In genomic region chr4:56907489-56908205, GRCh38 we compare ENCODE assay signal across 8 cellular contexts. TPM values are rescaled to one million over a fixed set of nuclear protein-coding genes. Genes with fewer than 3 reads are reported as not detected.
DNase-seq lines count a peak whose midpoint lies in the region; ATAC-seq and TF ChIP-seq lines count a peak whose summit lies in the region.

A gene with protein sequence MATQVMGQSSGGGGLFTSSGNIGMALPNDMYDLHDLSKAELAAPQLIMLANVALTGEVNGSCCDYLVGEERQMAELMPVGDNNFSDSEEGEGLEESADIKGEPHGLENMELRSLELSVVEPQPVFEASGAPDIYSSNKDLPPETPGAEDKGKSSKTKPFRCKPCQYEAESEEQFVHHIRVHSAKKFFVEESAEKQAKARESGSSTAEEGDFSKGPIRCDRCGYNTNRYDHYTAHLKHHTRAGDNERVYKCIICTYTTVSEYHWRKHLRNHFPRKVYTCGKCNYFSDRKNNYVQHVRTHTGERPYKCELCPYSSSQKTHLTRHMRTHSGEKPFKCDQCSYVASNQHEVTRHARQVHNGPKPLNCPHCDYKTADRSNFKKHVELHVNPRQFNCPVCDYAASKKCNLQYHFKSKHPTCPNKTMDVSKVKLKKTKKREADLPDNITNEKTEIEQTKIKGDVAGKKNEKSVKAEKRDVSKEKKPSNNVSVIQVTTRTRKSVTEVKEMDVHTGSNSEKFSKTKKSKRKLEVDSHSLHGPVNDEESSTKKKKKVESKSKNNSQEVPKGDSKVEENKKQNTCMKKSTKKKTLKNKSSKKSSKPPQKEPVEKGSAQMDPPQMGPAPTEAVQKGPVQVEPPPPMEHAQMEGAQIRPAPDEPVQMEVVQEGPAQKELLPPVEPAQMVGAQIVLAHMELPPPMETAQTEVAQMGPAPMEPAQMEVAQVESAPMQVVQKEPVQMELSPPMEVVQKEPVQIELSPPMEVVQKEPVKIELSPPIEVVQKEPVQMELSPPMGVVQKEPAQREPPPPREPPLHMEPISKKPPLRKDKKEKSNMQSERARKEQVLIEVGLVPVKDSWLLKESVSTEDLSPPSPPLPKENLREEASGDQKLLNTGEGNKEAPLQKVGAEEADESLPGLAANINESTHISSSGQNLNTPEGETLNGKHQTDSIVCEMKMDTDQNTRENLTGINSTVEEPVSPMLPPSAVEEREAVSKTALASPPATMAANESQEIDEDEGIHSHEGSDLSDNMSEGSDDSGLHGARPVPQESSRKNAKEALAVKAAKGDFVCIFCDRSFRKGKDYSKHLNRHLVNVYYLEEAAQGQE (plus strand): TSS chr4:56907900. CDS start chr4:56910639, 2,739 bp downstream.

- H3K9me3 Mint-ChIP-seq in neural crest cell, result no peaks in the 10 kb centered on the region
- H3K9me3 Mint-ChIP-seq in stimulated activated naive CD8-positive, alpha-beta T cell treated with anti-CD3 and anti-CD28 coated beads, Interleukin-15, amount 100 ng/mL, for 72 hours, result no peaks in the 10 kb centered on the region

- no peak for TF ChIP-seq CTCF in foreskin fibroblast (IDR thresholded peaks at IDR 0.05; ENCODE audit: low read depth, low read length)
- TF ChIP-seq CTCF in neural crest cell (conservative IDR thresholded peaks at IDR 0.05), result no peak

- H3K4me3 ChIP-seq in foreskin fibroblast (ENCODE audit: low read depth in 1 of 2, low read length in 2 of 2), result peak within 1 kb of the TSS; percentile 74 to 77

- peaks cover 48% of the 10 kb centered on the region for H3K4me1 Mint-ChIP-seq in neural crest cell
- H3K4me1 Mint-ChIP-seq in stimulated activated naive CD8-positive, alpha-beta T cell treated with anti-CD3 and anti-CD28 coated beads, Interleukin-15, amount 100 ng/mL, for 72 hours, result peaks cover 39% of the 10 kb centered on the region

- peak; percentile 60 for TF ChIP-seq POLR2A in Raji (IDR thresholded peaks at IDR 0.05; ENCODE audit: insufficient read depth, low read depth, low read length)

- ATAC-seq in GM19438 (IDR thresholded peaks at IDR 0.05; ENCODE audit: low read depth, unreplicated experiment) (peak; percentile 47), HG03565 (IDR thresholded peaks at IDR 0.05; ENCODE audit: unreplicated experiment) (peak; percentile 36)
- peak; percentile 67 for ATAC-seq in stimulated activated naive CD8-positive, alpha-beta T cell treated with anti-CD3 and anti-CD28 coated beads, Interleukin-15, amount 100 ng/mL, for 72 hours

- H3K4me3 Mint-ChIP-seq in neural crest cell, result peak within 1 kb of the TSS; percentile 93
- H3K4me3 Mint-ChIP-seq in stimulated activated naive CD8-positive, alpha-beta T cell treated with anti-CD3 and anti-CD28 coated beads, Interleukin-15, amount 100 ng/mL, for 72 hours, result peak within 1 kb of the TSS; percentile 81 to 94

- DNase-seq in COLO829 (ENCODE audit: low spot score), result peak; percentile 81
- peak; percentile 70 for DNase-seq in activated gamma-delta T cell (lab: John Stamatoyannopoulos, UW)
- peak; percentile 59 to 89 for DNase-seq in foreskin fibroblast
- peak; percentile 76 for DNase-seq in neural crest cell (ENCODE audit: low read depth, low spot score)
- DNase-seq in stimulated activated naive CD8-positive, alpha-beta T cell treated with anti-CD3 and anti-CD28 coated beads, Interleukin-15, amount 100 ng/mL, for 72 hours, result peak; percentile 80 to 85

- H3K27ac Mint-ChIP-seq in neural crest cell (ENCODE audit: unreplicated experiment), result peak within 1 kb of the TSS; percentile 53
- peak within 1 kb of the TSS; percentile 84 to 95 for H3K27ac Mint-ChIP-seq in stimulated activated naive CD8-positive, alpha-beta T cell treated with anti-CD3 and anti-CD28 coated beads, Interleukin-15, amount 100 ng/mL, for 72 hours

- peaks cover 14% of the 10 kb centered on the region for H3K27me3 Mint-ChIP-seq in neural crest cell (ENCODE audit: low read depth)
- H3K27me3 Mint-ChIP-seq in stimulated activated naive CD8-positive, alpha-beta T cell treated with anti-CD3 and anti-CD28 coated beads, Interleukin-15, amount 100 ng/mL, for 72 hours, result no peaks in the 10 kb centered on the region

- peaks cover 5% of the 10 kb centered on the region for H3K36me3 Mint-ChIP-seq in neural crest cell (ENCODE audit: low read depth)

RNA-seq across cellular contexts. Expression of the gene that starts here (rescaled TPM):
- total RNA-seq in neural crest cell, result 51.2 and 55.1 TPM in 2 replicates

Comparison
In these comparisons a context has a peak if more than half of its experiments do, and no peak if none do; other contexts are left out.
1. Peak in every context shown above with its lines: DNase-seq, ATAC-seq and H3K4me3 ChIP-seq.